27 cellular contexts compared by ENCODE assay signal in genomic region chr13:27126877-27127276, GRCh38. TPM values are rescaled to one million over a fixed set of nuclear protein-coding genes. Genes with fewer than 3 reads are reported as not detected.
DNase-seq lines count a peak whose midpoint lies in the region; ATAC-seq and TF ChIP-seq lines count a peak whose summit lies in the region.
"Had no signal": no experiment of that assay in that cellular context is flagged by ENCODE, and none has a peak within 500 bp of the region (broad histone marks: within the 10 kb centered on the region; RNA-seq: fewer than 3 reads in every experiment).

No MANE protein-coding gene starts in this region.

- no peak overlapping the region for H3K4me2 ChIP-seq in SK-N-SH
- H3K4me2 ChIP-seq: A549 had no signal

- no peaks in the 10 kb centered on the region for H3K27me3 Mint-ChIP-seq in activated CD8-positive, alpha-beta T cell treated with anti-CD3 and anti-CD28 coated beads for 36 hours
- no peaks in the 10 kb centered on the region for H3K27me3 Mint-ChIP-seq in activated CD8-positive, alpha-beta T cell treated with anti-CD3 and anti-CD28 coated beads, Interleukin-2, amount 10 ng/mL, durations not matched to agents 7 days and 5 days (ENCODE audit: low read depth)
- no peaks in the 10 kb centered on the region for H3K27me3 Mint-ChIP-seq in CD4-positive, alpha-beta T cell
- no peaks in the 10 kb centered on the region for H3K27me3 Mint-ChIP-seq in T-helper 1 cell treated with Interleukin-12 subunit alpha and Interleukin-12 subunit beta and Interleukin-4 antibody, amounts not matched to agents 30 μg/mL and 1 μg/mL, for 36 hours (ENCODE audit: low read depth)
- no peaks in the 10 kb centered on the region for H3K27me3 Mint-ChIP-seq in memory B cell
- H3K27me3 Mint-ChIP-seq: CD8-positive, alpha-beta memory T cell had no signal

- H3K27ac ChIP-seq in CD4-positive, alpha-beta T cell (ENCODE audit: low read depth, low read length), result no peak overlapping the region
- H3K27ac ChIP-seq in SK-N-SH (ENCODE audit: low read depth in 2 of 2, low read length in 1 of 2) (no peak overlapping the region), breast epithelium (no peak overlapping the region)
- H3K27ac ChIP-seq: A549, GM23248, neutrophil, psoas muscle, stomach, tibial artery had no signal

- no peak overlapping the region for H2AFZ ChIP-seq in SK-N-SH (ENCODE audit: low read depth)
- H2AFZ ChIP-seq: GM23248 had no signal

- peaks cover 66% of the 10 kb centered on the region for H3K36me3 Mint-ChIP-seq in activated CD8-positive, alpha-beta T cell treated with anti-CD3 and anti-CD28 coated beads for 36 hours (ENCODE audit: low read depth)
- H3K36me3 Mint-ChIP-seq in activated CD8-positive, alpha-beta T cell treated with anti-CD3 and anti-CD28 coated beads, Interleukin-2, amount 10 ng/mL, durations not matched to agents 7 days and 5 days (ENCODE audit: low read depth), result peaks cover 54% of the 10 kb centered on the region
- peaks cover 67% of the 10 kb centered on the region for H3K36me3 Mint-ChIP-seq in CD4-positive, alpha-beta T cell (ENCODE audit: low read depth)
- H3K36me3 Mint-ChIP-seq in T-helper 1 cell treated with Interleukin-12 subunit alpha and Interleukin-12 subunit beta and Interleukin-4 antibody, amounts not matched to agents 30 μg/mL and 1 μg/mL, for 36 hours (ENCODE audit: low read depth), result peaks cover 25% of the 10 kb centered on the region
- peaks cover 24% of the 10 kb centered on the region for H3K36me3 Mint-ChIP-seq in memory B cell

- TF ChIP-seq CTCF in activated CD8-positive, alpha-beta T cell treated with anti-CD3 and anti-CD28 coated beads for 36 hours (IDR thresholded peaks at IDR 0.05), result no peak
- no peak for TF ChIP-seq CTCF in CD4-positive, alpha-beta T cell (IDR thresholded peaks at IDR 0.05)
- no peak for TF ChIP-seq CTCF in SK-N-SH (IDR thresholded peaks at IDR 0.05)
- TF ChIP-seq CTCF in breast epithelium (IDR thresholded peaks at IDR 0.05), result no peak

- H3K79me2 ChIP-seq in SK-N-SH (ENCODE audit: insufficient read depth), result peaks cover 100% of the 10 kb centered on the region

- H4K20me1 ChIP-seq in SK-N-SH (ENCODE audit: insufficient read depth), result peaks cover 31% of the 10 kb centered on the region

- H3K27ac Mint-ChIP-seq in activated CD8-positive, alpha-beta T cell treated with anti-CD3 and anti-CD28 coated beads for 36 hours, result peak overlapping the region; percentile 71
- H3K27ac Mint-ChIP-seq in activated CD8-positive, alpha-beta T cell treated with anti-CD3 and anti-CD28 coated beads, Interleukin-2, amount 10 ng/mL, durations not matched to agents 7 days and 5 days, result no peak overlapping the region
- H3K27ac Mint-ChIP-seq in CD4-positive, alpha-beta T cell, result peak overlapping the region; percentile 7
- H3K27ac Mint-ChIP-seq in T-helper 1 cell treated with Interleukin-12 subunit alpha and Interleukin-12 subunit beta and Interleukin-4 antibody, amounts not matched to agents 30 μg/mL and 1 μg/mL, for 36 hours, result peak overlapping the region; percentile 49
- peak overlapping the region; percentile 35 for H3K27ac Mint-ChIP-seq in memory B cell
- H3K27ac Mint-ChIP-seq: brain had no signal

- no peak for TF ChIP-seq POLR2A in breast epithelium (IDR thresholded peaks at IDR 0.05)

- peaks cover 4% of the 10 kb centered on the region for H3F3A ChIP-seq in SK-N-SH (replicated peaks; ENCODE audit: insufficient read depth)

- peaks cover 32% of the 10 kb centered on the region for H3K9me3 Mint-ChIP-seq in activated CD8-positive, alpha-beta T cell treated with anti-CD3 and anti-CD28 coated beads for 36 hours
- peaks cover 23% of the 10 kb centered on the region for H3K9me3 Mint-ChIP-seq in activated CD8-positive, alpha-beta T cell treated with anti-CD3 and anti-CD28 coated beads, Interleukin-2, amount 10 ng/mL, durations not matched to agents 7 days and 5 days (ENCODE audit: insufficient read depth)
- peaks cover 10% of the 10 kb centered on the region for H3K9me3 Mint-ChIP-seq in CD4-positive, alpha-beta T cell
- H3K9me3 Mint-ChIP-seq in T-helper 1 cell treated with Interleukin-12 subunit alpha and Interleukin-12 subunit beta and Interleukin-4 antibody, amounts not matched to agents 30 μg/mL and 1 μg/mL, for 36 hours, result peaks cover 28% of the 10 kb centered on the region
- H3K9me3 Mint-ChIP-seq in memory B cell, result peaks cover 4% of the 10 kb centered on the region

- CTCF ChIA-PET in activated CD8-positive, alpha-beta T cell treated with anti-CD3 and anti-CD28 coated beads for 36 hours (lab: Charles Lee), result interaction anchor here (0.8 to 1.6 kb wide), 2 partner anchors 31 to 142 kb away, joined by 3 to 4 read pairs; no protein-coding TSS in a partner anchor
- CTCF ChIA-PET in activated CD8-positive, alpha-beta T cell treated with anti-CD3 and anti-CD28 coated beads, Interleukin-2, amount 10 ng/mL, durations not matched to agents 7 days and 5 days (lab: Charles Lee), result interaction anchor here (0.6 to 1.6 kb wide), 5 partner anchors 12 to 235 kb away, joined by 3 to 5 read pairs (median 3); no protein-coding TSS in a partner anchor
- CTCF ChIA-PET in CD4-positive, alpha-beta T cell (lab: Charles Lee), result no interaction called here
- CTCF ChIA-PET in SK-N-SH (lab: Yijun Ruan, JAX), result no interaction called here

- POLR2A ChIA-PET in activated CD8-positive, alpha-beta T cell treated with anti-CD3 and anti-CD28 coated beads for 36 hours (lab: Charles Lee), result interaction anchor here (1.4 kb wide), 1 partner anchor 23 kb away, joined by 4 read pairs; no protein-coding TSS in a partner anchor
- POLR2A ChIA-PET in activated CD8-positive, alpha-beta T cell treated with anti-CD3 and anti-CD28 coated beads, Interleukin-2, amount 10 ng/mL, durations not matched to agents 7 days and 5 days (lab: Charles Lee), result no interaction called here
- POLR2A ChIA-PET in CD4-positive, alpha-beta T cell (lab: Charles Lee), result no interaction called here
- POLR2A ChIA-PET in SK-N-SH (lab: Yijun Ruan, JAX), result no interaction called here

- H3K27me3 ChIP-seq in CD4-positive, alpha-beta T cell (ENCODE audit: control insufficient read depth, insufficient read depth, low read length), result no peaks in the 10 kb centered on the region
- H3K27me3 ChIP-seq in SK-N-SH (ENCODE audit: insufficient read depth) (no peaks in the 10 kb centered on the region), breast epithelium (no peaks in the 10 kb centered on the region)
- H3K27me3 ChIP-seq: neutrophil, stomach, tibial artery had no signal

- H3K4me1 Mint-ChIP-seq in activated CD8-positive, alpha-beta T cell treated with anti-CD3 and anti-CD28 coated beads for 36 hours (ENCODE audit: low read depth), result peaks cover 82% of the 10 kb centered on the region
- H3K4me1 Mint-ChIP-seq in activated CD8-positive, alpha-beta T cell treated with anti-CD3 and anti-CD28 coated beads, Interleukin-2, amount 10 ng/mL, durations not matched to agents 7 days and 5 days (ENCODE audit: low read depth), result peaks cover 61% of the 10 kb centered on the region
- H3K4me1 Mint-ChIP-seq in CD4-positive, alpha-beta T cell (ENCODE audit: low read depth), result peaks cover 66% of the 10 kb centered on the region
- peaks cover 54% of the 10 kb centered on the region for H3K4me1 Mint-ChIP-seq in T-helper 1 cell treated with Interleukin-12 subunit alpha and Interleukin-12 subunit beta and Interleukin-4 antibody, amounts not matched to agents 30 μg/mL and 1 μg/mL, for 36 hours (ENCODE audit: low read depth)
- peaks cover 41% of the 10 kb centered on the region for H3K4me1 Mint-ChIP-seq in memory B cell

- no peak for DNase-seq in activated CD8-positive, alpha-beta T cell treated with anti-CD3 and anti-CD28 coated beads for 36 hours
- no peak for DNase-seq in activated CD8-positive, alpha-beta T cell treated with anti-CD3 and anti-CD28 coated beads, Interleukin-2, amount 10 ng/mL, durations not matched to agents 7 days and 5 days
- DNase-seq in CD4-positive, alpha-beta T cell, result no peak
- DNase-seq in memory B cell (ENCODE audit: low spot score in 2 of 2) (no peak), SK-N-SH (no peak), NCI-H2171 (lab: John Stamatoyannopoulos, UW) (no peak), breast epithelium (ENCODE audit: low spot score in 2 of 2) (no peak)
- DNase-seq: activated CD4-positive, alpha-beta T cell treated with anti-CD3 and anti-CD28 coated beads for 1 hour; activated effector memory CD4-positive, alpha-beta T cell treated with Interleukin-2 at 50 U/mL for 16 hours; AML-193; CD8-positive, alpha-beta memory T cell; DMS 273 treated with DMSO at 0.1 percent for 48 hours; EL; GM23248; hippocampal formation; immature natural killer cell; mesenchymal stem cell; NCI-H1417; NCI-H2029 treated with DMSO at 0.1 percent for 48 hours; NCI-H774; psoas muscle; stomach; tibial artery had no signal

- H3K4me3 Mint-ChIP-seq in activated CD8-positive, alpha-beta T cell treated with anti-CD3 and anti-CD28 coated beads for 36 hours, result peak overlapping the region; percentile 4
- H3K4me3 Mint-ChIP-seq in activated CD8-positive, alpha-beta T cell treated with anti-CD3 and anti-CD28 coated beads, Interleukin-2, amount 10 ng/mL, durations not matched to agents 7 days and 5 days, result no peak overlapping the region
- no peak overlapping the region for H3K4me3 Mint-ChIP-seq in CD4-positive, alpha-beta T cell
- H3K4me3 Mint-ChIP-seq in T-helper 1 cell treated with Interleukin-12 subunit alpha and Interleukin-12 subunit beta and Interleukin-4 antibody, amounts not matched to agents 30 μg/mL and 1 μg/mL, for 36 hours, result no peak overlapping the region
- peak overlapping the region; percentile 27 for H3K4me3 Mint-ChIP-seq in memory B cell
- H3K4me3 Mint-ChIP-seq: brain, immature natural killer cell had no signal

- H3K4me3 ChIP-seq in SK-N-SH (ENCODE audit: low read depth in 2 of 2, low read length in 1 of 2), result no peak overlapping the region
- H3K4me3 ChIP-seq in breast epithelium, result no peak overlapping the region
- H3K4me3 ChIP-seq: A549, GM23248, psoas muscle, stomach, tibial artery had no signal

- ATAC-seq in activated CD8-positive, alpha-beta T cell treated with anti-CD3 and anti-CD28 coated beads for 36 hours, result no peak
- ATAC-seq in activated CD8-positive, alpha-beta T cell treated with anti-CD3 and anti-CD28 coated beads, Interleukin-2, amount 10 ng/mL, durations not matched to agents 7 days and 5 days, result no peak
- no peak for ATAC-seq in CD4-positive, alpha-beta T cell (ENCODE audit: poor library complexity)
- ATAC-seq in memory B cell (ENCODE audit: low read depth), result peak; percentile 37
- ATAC-seq: A549, psoas muscle had no signal

- no peaks in the 10 kb centered on the region for H3K9me2 ChIP-seq in SK-N-SH

- intact Hi-C loops in activated CD8-positive, alpha-beta T cell treated with anti-CD3 and anti-CD28 coated beads for 36 hours (cut with micrococcal nuclease), result no loop called here
- intact Hi-C loops in CD4-positive, alpha-beta T cell (cut with DNase I, micrococcal nuclease), result no loop called here
- intact Hi-C loops in breast epithelium (cut with DNase I; ENCODE audit: low total_unique reads), result no loop called here

- H3K36me3 ChIP-seq in SK-N-SH (replicated peaks in 1 of 2; ENCODE audit: control insufficient read depth in 1 of 2, insufficient read depth in 2 of 2, low read length in 1 of 2) (peaks cover 0 to 14% of the 10 kb centered on the region in 2 experiments), breast epithelium (no peaks in the 10 kb centered on the region)
- H3K36me3 ChIP-seq: neutrophil, stomach, tibial artery had no signal

- TF ChIP-seq EP300 in SK-N-SH (IDR thresholded peaks at IDR 0.05; ENCODE audit: borderline replicate concordance in 1 of 2, low read depth in 1 of 2, low read length in 1 of 2), result no peak

- TF ChIP-seq RAD21 in SK-N-SH (IDR thresholded peaks at IDR 0.05; ENCODE audit: low read length), result no peak

- no peaks in the 10 kb centered on the region; a peak in 1 of 4 replicates for H3K4me1 ChIP-seq in SK-N-SH (ENCODE audit: control insufficient read depth in 1 of 2, insufficient read depth in 2 of 2, low read depth in 1 of 2, low read length in 1 of 2)
- H3K4me1 ChIP-seq in breast epithelium, result peaks cover 0 to 7% of the 10 kb centered on the region in 2 donors

- H3K9ac ChIP-seq in SK-N-SH, result no peak overlapping the region
- H3K9ac ChIP-seq: GM23248 had no signal

- no peaks in the 10 kb centered on the region for H3K9me3 ChIP-seq in CD4-positive, alpha-beta T cell (ENCODE audit: control insufficient read depth, low read length)
- no peaks in the 10 kb centered on the region for H3K9me3 ChIP-seq in SK-N-SH
- H3K9me3 ChIP-seq in breast epithelium, result peaks cover 6 to 11% of the 10 kb centered on the region in 2 donors
- H3K9me3 ChIP-seq: neutrophil, psoas muscle had no signal

RNA-seq across cellular contexts. Expression of gene USP12, which starts 44.7 kb away (rescaled TPM):
- 10 to 100 TPM; 35.7 to 40.1 TPM for total RNA-seq in activated CD8-positive, alpha-beta T cell treated with anti-CD3 and anti-CD28 coated beads for 36 hours
- 10 to 100 TPM; 19.3 to 19.8 TPM for total RNA-seq in activated CD8-positive, alpha-beta T cell treated with anti-CD3 and anti-CD28 coated beads, Interleukin-2, amount 10 ng/mL, durations not matched to agents 7 days and 5 days
- 10 to 100 TPM; 56.9 to 58.8 TPM for total RNA-seq in CD4-positive, alpha-beta T cell
- 5.0 and 6.3 TPM in 2 replicates for polyA plus RNA-seq in SK-N-SH (2012; rRNA removed)
- 9.3 and 12.2 TPM in 2 replicates for polyA plus RNA-seq in SK-N-SH (2012; cell fraction: cytosol; rRNA removed)
- 2.5 and 5.2 TPM in 2 replicates for polyA plus RNA-seq in SK-N-SH (2012; cell fraction: nucleus; rRNA removed)
- total RNA-seq in breast epithelium, result 10 to 100 TPM; 21.0 to 33.4 (median 21.0) TPM

Comparison
In these comparisons a context has a peak if more than half of its experiments do, and no peak if none do; other contexts are left out.
1. H3K4me3 Mint-ChIP-seq: peak in activated CD8-positive, alpha-beta T cell treated with anti-CD3 and anti-CD28 coated beads for 36 hours (single experiment) and memory B cell (single experiment); none in activated CD8-positive, alpha-beta T cell treated with anti-CD3 and anti-CD28 coated beads, Interleukin-2, amount 10 ng/mL, durations not matched to agents 7 days and 5 days (single experiment), CD4-positive, alpha-beta T cell (single experiment) and T-helper 1 cell treated with Interleukin-12 subunit alpha and Interleukin-12 subunit beta and Interleukin-4 antibody, amounts not matched to agents 30 μg/mL and 1 μg/mL, for 36 hours (single experiment).
2. CTCF ChIA-PET loops: an anchor here in activated CD8-positive, alpha-beta T cell treated with anti-CD3 and anti-CD28 coated beads for 36 hours (0.8 to 1.6 kb wide) and activated CD8-positive, alpha-beta T cell treated with anti-CD3 and anti-CD28 coated beads, Interleukin-2, amount 10 ng/mL, durations not matched to agents 7 days and 5 days (0.6 to 1.6 kb wide); none called in CD4-positive, alpha-beta T cell and SK-N-SH.